4 cellular contexts compared by ENCODE assay signal in the genomic region with DNA sequence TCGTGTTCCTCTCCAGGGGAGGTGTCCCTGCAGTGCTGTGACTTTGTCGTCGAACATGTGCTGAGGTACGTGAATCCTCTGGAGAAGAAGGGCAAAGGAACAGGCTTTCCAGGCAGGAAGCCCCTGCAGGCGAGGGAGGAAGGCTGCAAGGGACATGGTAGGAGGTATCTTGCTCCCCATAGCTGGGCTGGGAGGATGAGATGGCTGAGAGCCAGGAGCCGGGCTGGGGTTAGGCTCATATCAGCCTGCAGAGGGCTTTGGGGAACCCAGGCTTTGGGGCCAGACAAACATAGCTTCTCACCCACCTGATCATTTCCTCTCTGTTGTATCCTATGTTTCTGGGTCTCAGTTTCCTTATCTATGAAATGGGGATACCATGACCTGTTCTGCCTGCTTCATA. TPM values are rescaled to one million over a fixed set of nuclear protein-coding genes. Genes with fewer than 3 reads are reported as not detected.
"Had no signal": no experiment of that assay in that cellular context is flagged by ENCODE, and none has a peak within 500 bp of the region (broad histone marks: within the 10 kb centered on the region; RNA-seq: fewer than 3 reads in every experiment).

No MANE protein-coding gene starts in this region.

RNA-seq across cellular contexts. Expression of a gene that starts 34.4 kb away (rescaled TPM):
- total RNA-seq: HT-29, HT1080, IMR-90 had no signal
- polyA plus RNA-seq: IgD-negative memory B cell had no signal
